8 cellular contexts compared by ENCODE assay signal in the genomic region with DNA sequence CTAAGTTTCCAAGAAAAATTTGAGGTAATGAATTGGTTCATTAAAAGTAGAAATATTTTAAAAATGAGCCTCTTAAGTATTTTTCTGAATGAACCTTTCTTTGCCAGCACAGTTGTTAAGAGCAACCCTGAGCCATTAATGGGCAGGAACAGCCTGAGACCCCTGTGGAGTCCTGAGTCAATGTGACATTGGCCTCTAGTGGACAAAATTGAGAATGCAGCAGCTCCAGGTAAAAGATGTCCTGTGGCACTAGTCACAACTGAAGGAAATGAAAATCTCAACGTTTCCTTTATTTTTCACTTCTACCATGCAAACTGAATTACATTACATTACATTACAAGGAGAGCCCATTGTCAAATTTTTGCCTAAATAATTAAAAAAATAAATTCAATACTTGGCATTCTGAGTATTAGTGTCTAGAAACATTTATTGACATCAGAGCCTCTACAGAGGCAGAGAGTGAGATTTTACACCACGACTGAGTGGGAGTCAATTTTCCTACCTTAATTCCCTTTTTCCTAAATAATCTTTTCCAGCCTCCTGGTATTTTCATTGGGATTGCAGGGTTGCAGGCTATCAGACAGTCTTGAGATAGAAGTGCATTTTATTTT.
DNase-seq lines count a peak whose midpoint lies in the region; ATAC-seq and TF ChIP-seq lines count a peak whose summit lies in the region.

No MANE protein-coding gene starts in this region.

- CTCF ChIA-PET in CD8-positive, alpha-beta T cell (lab: Charles Lee) = interaction anchor here (1.1 to 8.5 kb wide), 8 partner anchors 9 to 406 kb away, joined by 3 to 211 read pairs (median 12); no protein-coding TSS in a partner anchor
- CTCF ChIA-PET in WTC11 (lab: Charles Lee) = interaction anchor here (0.5 to 8.9 kb wide), 21 partner anchors 9 to 1005 kb away, joined by 3 to 93 read pairs (median 4); no protein-coding TSS in a partner anchor

- POLR2A ChIA-PET in CD8-positive, alpha-beta T cell (lab: Charles Lee) = interaction anchor here (0.6 kb wide), 1 partner anchor 204 kb away, joined by 4 read pairs; no protein-coding TSS in a partner anchor
- POLR2A ChIA-PET in WTC11 (lab: Charles Lee) = no interaction called here

- no peaks in the 10 kb centered on the region for H3K9me3 ChIP-seq in CD8-positive, alpha-beta T cell (ENCODE audit: low read length)
- no peaks in the 10 kb centered on the region for H3K9me3 ChIP-seq in stomach

- H3K27me3 ChIP-seq in CD8-positive, alpha-beta T cell (ENCODE audit: insufficient read depth, low read length) = no peaks in the 10 kb centered on the region
- H3K27me3 ChIP-seq in stomach = no peaks in the 10 kb centered on the region

- no peaks in the 10 kb centered on the region for H3K4me1 Mint-ChIP-seq in CD8-positive, alpha-beta T cell (ENCODE audit: low read depth)
- peaks cover 28% of the 10 kb centered on the region for H3K4me1 Mint-ChIP-seq in WTC11

- intact Hi-C loops in CD8-positive, alpha-beta T cell (cut with DNase I, micrococcal nuclease) = loop anchor here (1.0 to 10.0 kb wide), 2 partner anchors 361 to 554 kb away; no protein-coding TSS in a partner anchor
- intact Hi-C loops in stomach (cut with DNase I; ENCODE audit: low total_unique reads) = loop anchor here (5.0 kb wide), 1 partner anchor 217 kb away; no protein-coding TSS in a partner anchor

- H3K4me3 Mint-ChIP-seq in CD8-positive, alpha-beta T cell = no peak overlapping the region
- H3K4me3 Mint-ChIP-seq in WTC11 = no peak overlapping the region

- H3K4me3 ChIP-seq in CD8-positive, alpha-beta T cell (ENCODE audit: low read depth, low read length) = no peak overlapping the region
- H3K4me3 ChIP-seq in stomach = no peak overlapping the region

- H3K36me3 Mint-ChIP-seq in CD8-positive, alpha-beta T cell = no peaks in the 10 kb centered on the region
- no peaks in the 10 kb centered on the region for H3K36me3 Mint-ChIP-seq in WTC11

- H3K27ac Mint-ChIP-seq in CD8-positive, alpha-beta T cell = no peak overlapping the region
- H3K27ac Mint-ChIP-seq in WTC11 = no peak overlapping the region

- peaks cover 5% of the 10 kb centered on the region for H3K27me3 Mint-ChIP-seq in CD8-positive, alpha-beta T cell (ENCODE audit: low read depth)
- no peaks in the 10 kb centered on the region for H3K27me3 Mint-ChIP-seq in WTC11 (ENCODE audit: low read depth)

- peak; percentile 89 for TF ChIP-seq CTCF in CD8-positive, alpha-beta T cell (IDR thresholded peaks at IDR 0.05)
- TF ChIP-seq CTCF in WTC11 (IDR thresholded peaks at IDR 0.05) = peak; percentile 88
- TF ChIP-seq CTCF in stomach (IDR thresholded peaks at IDR 0.05) = peak in 6 of 7 experiments; percentile 11 to 96 (median 87)

- no peak overlapping the region for H3K27ac ChIP-seq in CD8-positive, alpha-beta T cell (ENCODE audit: low read depth, low read length)
- H3K27ac ChIP-seq in stomach = no peak overlapping the region

- TF ChIP-seq EP300 in stomach (IDR thresholded peaks at IDR 0.05) = no peak

- WGBS in stomach, 5 donors = 28 to 38% (median 33%) methylated on average over 2 of the region's 2 CpGs

- no peaks in the 10 kb centered on the region for H3K4me1 ChIP-seq in CD8-positive, alpha-beta T cell (ENCODE audit: insufficient read depth, low read length)
- peaks cover 0 to 12% (median 5%) of the 10 kb centered on the region in 4 donors for H3K4me1 ChIP-seq in stomach

- peak; percentile 10 to 58 (median 31) for DNase-seq in CD8-positive, alpha-beta T cell
- DNase-seq in NCI-H2107 (lab: John Stamatoyannopoulos, UW) (peak; percentile 68), WTC11 (ENCODE audit: low spot score) (peak; percentile 81), lung microvascular endothelial cell (ENCODE audit: low read depth in 2 of 2) (peak; percentile 77 to 84), stomach (peak; percentile 51)
- peak; percentile 43 for DNase-seq in effector CD4-positive, alpha-beta T cell

- no peaks in the 10 kb centered on the region for H3K9me3 Mint-ChIP-seq in CD8-positive, alpha-beta T cell
- H3K9me3 Mint-ChIP-seq in WTC11 = no peaks in the 10 kb centered on the region

- TF ChIP-seq POLR2A in stomach (IDR thresholded peaks at IDR 0.05) = no peak

- ATAC-seq in CD8-positive, alpha-beta T cell = peak; percentile 93
- ATAC-seq in GM19025 (IDR thresholded peaks at IDR 0.05; ENCODE audit: low read depth, unreplicated experiment) (peak; percentile 85), HG03108 (IDR thresholded peaks at IDR 0.05; ENCODE audit: unreplicated experiment) (peak; percentile 68), WTC11 (peak; percentile 85)

- no peaks in the 10 kb centered on the region for H3K36me3 ChIP-seq in CD8-positive, alpha-beta T cell (ENCODE audit: insufficient read depth, low read length)
- H3K36me3 ChIP-seq in stomach = peaks cover 0 to 14% (median 9%) of the 10 kb centered on the region in 4 donors

TF ChIP-seq in WTC11, 78 proteins besides CTCF, POLR2A, EP300 and RAD21:
- no peak for TF ChIP-seq NFATC4 (CRISPR knock-in tag; IDR thresholded peaks at IDR 0.05)
- no peak for TF ChIP-seq MLX (CRISPR knock-in tag; IDR thresholded peaks at IDR 0.05)
- no peak for TF ChIP-seq IRF2 (CRISPR knock-in tag; IDR thresholded peaks at IDR 0.05; ENCODE audit: borderline replicate concordance, low read depth)
- TF ChIP-seq HMGA2 (CRISPR knock-in tag; IDR thresholded peaks at IDR 0.05) = no peak
TF ChIP-seq in WTC11: peak in this region for 0.

Comparison
In these comparisons a context has a peak if more than half of its experiments do, and no peak if none do; other contexts are left out.
1. DNase-seq: peak in every context shown above with its lines; median percentile 81 in WTC11; 80 in lung microvascular endothelial cell; 68 in NCI-H2107; 51 in stomach; 43 in effector CD4-positive, alpha-beta T cell; 31 in CD8-positive, alpha-beta T cell.